Comparison of ENCODE assay signal across 9 cellular contexts in genomic region chr6:159716247-159717086, GRCh38. TPM values are rescaled to one million over a fixed set of nuclear protein-coding genes. Genes with fewer than 3 reads are reported as not detected.
DNase-seq lines count a peak whose midpoint lies in the region; ATAC-seq, FAIRE-seq and TF ChIP-seq lines count a peak whose summit lies in the region.
"Had no signal": no experiment of that assay in that cellular context is flagged by ENCODE, and none has a peak within 500 bp of the region (broad histone marks: within the 10 kb centered on the region; RNA-seq: fewer than 3 reads in every experiment).

No MANE protein-coding gene starts in this region.

- no peaks in the 10 kb centered on the region for H3K36me3 Mint-ChIP-seq in endothelial cell (ENCODE audit: low read depth, unreplicated experiment)
- H3K36me3 Mint-ChIP-seq in activated naive CD8-positive, alpha-beta T cell treated with anti-CD3 and anti-CD28 coated beads, Interleukin-2, amount 50 U/mL, for 24 hours (ENCODE audit: low read depth) = peaks cover 2% of the 10 kb centered on the region

- H3K9me3 Mint-ChIP-seq in endothelial cell (ENCODE audit: unreplicated experiment) = no peaks in the 10 kb centered on the region
- no peaks in the 10 kb centered on the region for H3K9me3 Mint-ChIP-seq in activated naive CD8-positive, alpha-beta T cell treated with anti-CD3 and anti-CD28 coated beads, Interleukin-2, amount 50 U/mL, for 24 hours
- H3K9me3 Mint-ChIP-seq: neural progenitor cell had no signal

- H3K4me1 Mint-ChIP-seq in endothelial cell (ENCODE audit: unreplicated experiment) = peaks cover 7% of the 10 kb centered on the region
- H3K4me1 Mint-ChIP-seq in activated naive CD8-positive, alpha-beta T cell treated with anti-CD3 and anti-CD28 coated beads, Interleukin-2, amount 50 U/mL, for 24 hours = peaks cover 10% of the 10 kb centered on the region
- H3K4me1 Mint-ChIP-seq: neural progenitor cell had no signal

- H3K27ac ChIP-seq in AG04450 (ENCODE audit: low read depth, low read length) (peak overlapping the region; percentile 94), dorsolateral prefrontal cortex (peak overlapping the region in 45 of 59 donors; percentile 2 to 87 (median 47)), muscle layer of colon (ENCODE audit: low read depth, low read length) (peak overlapping the region; percentile 17)
- H3K27ac ChIP-seq: neural progenitor cell had no signal

- H3K4me3 Mint-ChIP-seq in endothelial cell (ENCODE audit: unreplicated experiment) = no peak overlapping the region
- H3K4me3 Mint-ChIP-seq in activated naive CD8-positive, alpha-beta T cell treated with anti-CD3 and anti-CD28 coated beads, Interleukin-2, amount 50 U/mL, for 24 hours = no peak overlapping the region
- H3K4me3 Mint-ChIP-seq: neural progenitor cell had no signal

- no peak overlapping the region for H3K27ac Mint-ChIP-seq in endothelial cell (ENCODE audit: unreplicated experiment)
- H3K27ac Mint-ChIP-seq in activated naive CD8-positive, alpha-beta T cell treated with anti-CD3 and anti-CD28 coated beads, Interleukin-2, amount 50 U/mL, for 24 hours = no peak overlapping the region
- H3K27ac Mint-ChIP-seq: neural progenitor cell had no signal

- intact Hi-C loops in dorsolateral prefrontal cortex (cut with DNase I) = no loop called here

- H3K4me3 ChIP-seq in AG04450 (ENCODE audit: low read depth, low read length) (no peak overlapping the region), NB4 (ENCODE audit: low read depth, low read length) (no peak overlapping the region), dorsolateral prefrontal cortex (peak overlapping the region in 2 of 59 donors; percentile 4 to 16), muscle layer of colon (ENCODE audit: low read depth in 1 of 2, low read length in 2 of 2) (no peak overlapping the region)
- H3K4me3 ChIP-seq: neural progenitor cell had no signal

- DNase-seq in AG04450 (ENCODE audit: low read depth, low spot score) = peak; percentile 89
- peak; percentile 88 for DNase-seq in NB4 (ENCODE audit: low read depth)
- DNase-seq in dorsolateral prefrontal cortex = peak in 1 of 10 donors; percentile 12
- DNase-seq in endothelial cell (ENCODE audit: low spot score) = no peak
- no peak for DNase-seq in activated naive CD8-positive, alpha-beta T cell treated with anti-CD3 and anti-CD28 coated beads, Interleukin-2, amount 50 U/mL, for 24 hours
- DNase-seq in frontal cortex (ENCODE audit: low spot score in 2 of 2) = no peak
- no peak for DNase-seq in stimulated activated CD4-positive, alpha-beta T cell treated with anti-CD3 and anti-CD28 coated beads, Interleukin-1b, Interleukin-23, amount 100 ng/mL, for 48 hours

- H3K36me3 ChIP-seq in muscle layer of colon (ENCODE audit: insufficient read depth, low read length) = no peaks in the 10 kb centered on the region
- H3K36me3 ChIP-seq: neural progenitor cell had no signal

- no peak for FAIRE-seq in frontal cortex (lab: Jason Lieb, UNC)

- CTCF ChIA-PET in AG04450 (lab: Charles Lee) = interaction anchor here (0.5 to 1.4 kb wide), 3 partner anchors 16 to 382 kb away, joined by 3 to 6 read pairs (median 5); no protein-coding TSS in a partner anchor

- peaks cover 2% of the 10 kb centered on the region for H3K27me3 Mint-ChIP-seq in endothelial cell (ENCODE audit: unreplicated experiment)
- H3K27me3 Mint-ChIP-seq in activated naive CD8-positive, alpha-beta T cell treated with anti-CD3 and anti-CD28 coated beads, Interleukin-2, amount 50 U/mL, for 24 hours = no peaks in the 10 kb centered on the region

- H3K9me3 ChIP-seq in AG04450 (ENCODE audit: control insufficient read depth, insufficient read depth, low read length) = no peaks in the 10 kb centered on the region
- no peaks in the 10 kb centered on the region for H3K9me3 ChIP-seq in muscle layer of colon (ENCODE audit: low read length)

- TF ChIP-seq CTCF in AG04450 (IDR thresholded peaks at IDR 0.05; ENCODE audit: low read depth, low read length) (no peak), NB4 (IDR thresholded peaks at IDR 0.05; ENCODE audit: low read depth, low read length) (no peak), dorsolateral prefrontal cortex (IDR thresholded peaks at IDR 0.05 in 54 of 56, conservative IDR thresholded peaks at IDR 0.05 in 2 of 56; ENCODE audit: low read depth in 1 of 56, partially characterized antibody in 56 of 56) (no peak), endothelial cell (IDR thresholded peaks at IDR 0.05; ENCODE audit: unreplicated experiment) (no peak)

- POLR2A ChIA-PET in AG04450 (lab: Yijun Ruan, JAX) = interaction anchor here (0.6 to 2.4 kb wide), 2 partner anchors 10 to 19 kb away, joined by 4 to 11 read pairs; partner anchors contain the start of gene WTAP

- H3K27me3 ChIP-seq in AG04450 (ENCODE audit: control insufficient read depth, insufficient read depth, low read length) (no peaks in the 10 kb centered on the region), dorsolateral prefrontal cortex (no peaks in the 10 kb centered on the region), muscle layer of colon (ENCODE audit: control insufficient read depth in 1 of 2, insufficient read depth in 2 of 2, low read length in 2 of 2) (no peaks in the 10 kb centered on the region)
- H3K27me3 ChIP-seq: neural progenitor cell had no signal

- H3K4me1 ChIP-seq in muscle layer of colon (ENCODE audit: insufficient read depth, low read length) = peaks cover 6% of the 10 kb centered on the region

- no peak overlapping the region for H3K9ac ChIP-seq in muscle layer of colon (ENCODE audit: low read length)
- H3K9ac ChIP-seq: neural progenitor cell had no signal

- no peak for ATAC-seq in activated naive CD8-positive, alpha-beta T cell treated with anti-CD3 and anti-CD28 coated beads, Interleukin-2, amount 50 U/mL, for 24 hours

- no peak for TF ChIP-seq POLR2A in NB4 (IDR thresholded peaks at IDR 0.05; ENCODE audit: extremely low read depth, insufficient read length)

RNA-seq across cellular contexts. Expression of gene WTAP, which starts 10.8 kb away (rescaled TPM):
- polyA plus RNA-seq in AG04450 (2011; rRNA removed) = 38.5 and 45.7 TPM in 2 replicates
- polyA minus RNA-seq in AG04450 (2011; rRNA and poly(A)+ RNA removed) = 30.6 and 37.9 TPM in 2 replicates
- total RNA-seq in dorsolateral prefrontal cortex (10 to 100 TPM; 54.0 to 94.6 (median 69.0) TPM), endothelial cell (ENCODE audit: unreplicated experiment) (95.4 TPM), frontal cortex (131 TPM)

RNA-seq across cellular contexts. Expression of gene SOD2, which starts 23.4 kb away (rescaled TPM):
- polyA plus RNA-seq in AG04450 (2011; rRNA removed) = 126 and 194 TPM in 2 replicates
- polyA minus RNA-seq in AG04450 (2011; rRNA and poly(A)+ RNA removed) = 205 and 289 TPM in 2 replicates
- 1,000 to 10,000 TPM in 3 of 120 experiments, 100 to 1,000 TPM in 117; 175 to 1,346 (median 313) TPM for total RNA-seq in dorsolateral prefrontal cortex
- total RNA-seq in endothelial cell (ENCODE audit: unreplicated experiment) = 41.3 TPM
- total RNA-seq in frontal cortex = 44.8 TPM

RNA-seq across cellular contexts. Expression of gene ACAT2, which starts 45.4 kb away (rescaled TPM):
- polyA plus RNA-seq in AG04450 (2011; rRNA removed) = 36.9 and 39.9 TPM in 2 replicates
- 18.5 and 30.1 TPM in 2 replicates for polyA minus RNA-seq in AG04450 (2011; rRNA and poly(A)+ RNA removed)
- total RNA-seq in dorsolateral prefrontal cortex = 10 to 100 TPM; 15.6 to 93.3 (median 38.7) TPM
- total RNA-seq in endothelial cell (ENCODE audit: unreplicated experiment) = 119 TPM
- 100 TPM for total RNA-seq in frontal cortex

Comparison
In these comparisons a context has a peak if more than half of its experiments do, and no peak if none do; other contexts are left out.
1. DNase-seq: peak in AG04450 (single experiment) and NB4 (single experiment); none in endothelial cell (single experiment), activated naive CD8-positive, alpha-beta T cell treated with anti-CD3 and anti-CD28 coated beads, Interleukin-2, amount 50 U/mL, for 24 hours (single experiment), frontal cortex (0 of 2) and stimulated activated CD4-positive, alpha-beta T cell treated with anti-CD3 and anti-CD28 coated beads, Interleukin-1b, Interleukin-23, amount 100 ng/mL, for 48 hours (single experiment).
2. H3K27ac ChIP-seq: peak in every context shown above with its lines; median percentile 94 in AG04450; 47 in dorsolateral prefrontal cortex; 17 in muscle layer of colon.